1 cellular context compared by ENCODE assay signal in the genomic region with DNA sequence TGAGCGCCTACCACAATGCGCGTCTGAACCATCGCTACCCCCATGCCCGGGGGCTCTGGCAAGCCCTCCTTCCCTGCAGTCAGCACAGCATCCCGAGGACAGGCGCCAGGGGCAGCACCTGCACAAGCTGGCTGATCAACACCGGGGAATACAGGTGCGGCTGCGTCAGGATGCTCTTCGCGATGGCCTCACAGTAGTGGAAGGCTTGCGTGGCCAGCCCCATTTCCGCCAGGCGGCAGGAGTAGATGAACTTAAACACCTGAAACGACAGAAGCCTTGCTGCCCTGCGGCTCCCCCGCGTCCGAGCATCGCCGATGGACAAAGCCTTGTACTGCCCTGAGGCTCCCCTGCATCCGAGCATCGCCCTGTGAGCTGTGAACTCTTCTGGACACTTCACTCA.
TF ChIP-seq lines count a peak whose summit lies in the region.

No MANE protein-coding gene starts in this region.

TF ChIP-seq in K562, 482 proteins besides CTCF, POLR2A, EP300 and RAD21:
- TF ChIP-seq RBFOX2 (IDR thresholded peaks at IDR 0.05; ENCODE audit: low read depth, low read length) (peak; percentile 33; the same call in 1 of the 2 replicates), ZNF76 (CRISPR knock-in tag; IDR thresholded peaks at IDR 0.05; ENCODE audit: borderline replicate concordance) (no peak), POLR2G (IDR thresholded peaks at IDR 0.05; ENCODE audit: low read depth, low read length) (peak; percentile 54)
TF ChIP-seq in K562: peak in this region for 2.
